Comparison of ENCODE assay signal across 8 cellular contexts in genomic region chr1:11650331-11650991, GRCh38. TPM values are rescaled to one million over a fixed set of nuclear protein-coding genes. Genes with fewer than 3 reads are reported as not detected.
DNase-seq lines count a peak whose midpoint lies in the region; ATAC-seq and TF ChIP-seq lines count a peak whose summit lies in the region.

No MANE protein-coding gene starts in this region.

- H3K9me3 ChIP-seq in lung (ENCODE audit: control insufficient read depth in 2 of 2, insufficient read depth in 1 of 2, low read length in 1 of 2) = no peaks in the 10 kb centered on the region

- H3K36me3 ChIP-seq in lung (ENCODE audit: control insufficient read depth in 2 of 2, insufficient read depth in 2 of 2, low read length in 2 of 2) = no peaks in the 10 kb centered on the region

- peak; percentile 31 for DNase-seq in NCI-H524 treated with DMSO at 0.1 percent for 48 hours (lab: John Stamatoyannopoulos, UW)
- peak; percentile 83 to 86 for DNase-seq in activated CD4-positive, alpha-beta T cell treated with anti-CD3 and anti-CD28 coated beads, Interleukin-2, amount 50 U/mL, for 48 hours
- DNase-seq in dorsolateral prefrontal cortex = peak; percentile 69 to 86 (median 72)
- peak; percentile 75 for DNase-seq in lung (ENCODE audit: low spot score)
- peak; percentile 63 for DNase-seq in stimulated activated CD8-positive, alpha-beta memory T cell treated with anti-CD3 and anti-CD28 coated beads, Interleukin-12 subunit alpha, Interleukin-12 subunit beta, amount 100 ng/mL, for 4 hours (ENCODE audit: low read depth)

- H3K4me1 ChIP-seq in lung (ENCODE audit: control insufficient read depth in 2 of 2, insufficient read depth in 2 of 2, low read length in 2 of 2) = peaks cover 0 to 10% of the 10 kb centered on the region in 2 donors

- H3K27ac ChIP-seq in dorsolateral prefrontal cortex = peak overlapping the region in 44 of 59 donors; percentile 12 to 98 (median 54)
- H3K27ac ChIP-seq in lung (ENCODE audit: low read depth in 1 of 2, low read length in 1 of 2) = no peak overlapping the region

- intact Hi-C loops in dorsolateral prefrontal cortex (cut with DNase I) = loop anchor here (2.0 to 5.0 kb wide), 3 partner anchors 68 to 157 kb away; partner anchors contain the start of genes CLCN6 (in 1 of the 2) and MTHFR (in 1 of the 2)

- TF ChIP-seq CTCF in GM12875 (IDR thresholded peaks at IDR 0.05; ENCODE audit: borderline replicate concordance, insufficient read depth, low read depth, low read length) (peak; percentile 80), dorsolateral prefrontal cortex (IDR thresholded peaks at IDR 0.05 in 54 of 56, conservative IDR thresholded peaks at IDR 0.05 in 2 of 56; ENCODE audit: low read depth in 1 of 56, partially characterized antibody in 56 of 56) (peak in 55 of 56 donors; percentile 49 to 92 (median 75)), lung (IDR thresholded peaks at IDR 0.05; ENCODE audit: control extremely low read depth, extremely low read depth) (peak; percentile 79)

- WGBS in lung, 2 donors = 8 to 14% methylated on average over 34 to 47 of the region's 47 CpGs

- peak; percentile 53 for ATAC-seq in lung (ENCODE audit: insufficient read depth, low FRiP score)
- ATAC-seq in HG03442 (IDR thresholded peaks at IDR 0.05; ENCODE audit: unreplicated experiment) = no peak
- no peak for ATAC-seq in HG03439 (IDR thresholded peaks at IDR 0.05; ENCODE audit: unreplicated experiment)

- H3K4me3 ChIP-seq in GM12875 (ENCODE audit: low read depth, low read length) (no peak overlapping the region), dorsolateral prefrontal cortex (peak overlapping the region in 52 of 59 donors; percentile 4 to 53 (median 30)), lung (no peak overlapping the region)

- H3K27me3 ChIP-seq in dorsolateral prefrontal cortex (no peaks in the 10 kb centered on the region), lung (ENCODE audit: control insufficient read depth, insufficient read depth) (no peaks in the 10 kb centered on the region)

RNA-seq across cellular contexts. Expression of gene FBXO2, which starts 3.8 kb away (rescaled TPM):
- 100 to 1,000 TPM in 116 of 120 experiments, 10 to 100 TPM in 4; 88.8 to 412 (median 152) TPM for total RNA-seq in dorsolateral prefrontal cortex
- total RNA-seq in lung = 10 to 100 TPM in 1 of 2 donors, under 1 TPM in 1; 0.20 to 10.7 TPM
- 10 to 100 TPM in 1 of 2 donors, 1 to 10 TPM in 1; 9.5 to 12.5 TPM for polyA plus RNA-seq in lung

RNA-seq across cellular contexts. Expression of gene FBXO44, which starts 4.2 kb away (rescaled TPM):
- total RNA-seq in dorsolateral prefrontal cortex = 100 to 1,000 TPM in 118 of 120 experiments, 10 to 100 TPM in 2; 87.8 to 227 (median 169) TPM
- total RNA-seq in lung = 10 to 100 TPM; 14.0 to 14.4 TPM
- 10 to 100 TPM; 10.6 to 19.6 TPM for polyA plus RNA-seq in lung

RNA-seq across cellular contexts. Expression of gene FBXO6, which starts 13.5 kb away (rescaled TPM):
- 10 to 100 TPM in 25 of 120 experiments, 1 to 10 TPM in 95; 3.9 to 15.3 (median 8.3) TPM for total RNA-seq in dorsolateral prefrontal cortex
- total RNA-seq in lung = 10 to 100 TPM in 1 of 2 donors, 1 to 10 TPM in 1; 8.7 to 14.7 TPM
- polyA plus RNA-seq in lung = 10 to 100 TPM; 18.3 to 32.0 TPM

RNA-seq across cellular contexts. Expression of gene MAD2L2, which starts 30.5 kb away (rescaled TPM):
- total RNA-seq in dorsolateral prefrontal cortex = 10 to 100 TPM; 15.8 to 42.3 (median 25.8) TPM
- 10 to 100 TPM; 23.4 to 28.1 TPM for total RNA-seq in lung
- polyA plus RNA-seq in lung = 10 to 100 TPM; 32.8 to 61.9 TPM

RNA-seq across cellular contexts. Expression of gene DRAXIN, which starts 41.0 kb away (rescaled TPM):
- total RNA-seq in dorsolateral prefrontal cortex (1 to 10 TPM in 59 of 120 experiments, under 1 TPM in 61; 0.26 to 3.8 (median 0.99) TPM), lung (under 1 TPM; 0.06 to 0.31 TPM)
- under 1 TPM; 0.04 to 0.22 TPM for polyA plus RNA-seq in lung

Comparison
In these comparisons a context has a peak if more than half of its experiments do, and no peak if none do; other contexts are left out.
1. H3K4me3 ChIP-seq: peak in dorsolateral prefrontal cortex (52 of 59); none in GM12875 (single experiment) and lung (single experiment).
2. DNase-seq: peak in every context shown above with its lines; median percentile 84 in activated CD4-positive, alpha-beta T cell treated with anti-CD3 and anti-CD28 coated beads, Interleukin-2, amount 50 U/mL, for 48 hours; 75 in lung; 72 in dorsolateral prefrontal cortex; 63 in stimulated activated CD8-positive, alpha-beta memory T cell treated with anti-CD3 and anti-CD28 coated beads, Interleukin-12 subunit alpha, Interleukin-12 subunit beta, amount 100 ng/mL, for 4 hours; 31 in NCI-H524 treated with DMSO at 0.1 percent for 48 hours.
3. H3K27ac ChIP-seq: peak in dorsolateral prefrontal cortex (44 of 59); none in lung (0 of 2).
4. RNA of gene FBXO2, which starts 3.8 kb away (total RNA-seq): 88.8 to 412 TPM in dorsolateral prefrontal cortex; 0.20 to 10.7 TPM in lung; every median in the first group is over 4 times any median in the second.
5. RNA of gene FBXO44, which starts 4.2 kb away (total RNA-seq): 87.8 to 227 TPM in dorsolateral prefrontal cortex; 14.0 to 14.4 TPM in lung; every median in the first group is over 4 times any median in the second.
6. Peak in every context shown above with its lines, with median percentiles within 50 percentile points of each other: CTCF ChIP-seq.